8 cellular contexts compared by ENCODE assay signal in genomic region chr11:119741369-119742262, GRCh38. TPM values are rescaled to one million over a fixed set of nuclear protein-coding genes. Genes with fewer than 3 reads are reported as not detected.
DNase-seq lines count a peak whose midpoint lies in the region; ATAC-seq, FAIRE-seq and TF ChIP-seq lines count a peak whose summit lies in the region.

No MANE protein-coding gene starts in this region.

- no peak overlapping the region for H3K4me3 ChIP-seq in upper lobe of right lung

- no peaks in the 10 kb centered on the region for H3K36me3 Mint-ChIP-seq in activated T-helper 1 cell treated with anti-CD3 and anti-CD28 coated beads, Interleukin-12 subunit alpha, Interleukin-12 subunit beta, Interleukin-2, Interleukin-4 antibody, amounts not matched to agents 30 ng/mL and 10 ng/mL and 1 ng/mL, durations not matched to agents 14 hours and 24 hours and 36 hours (ENCODE audit: low read depth)

- ATAC-seq in foreskin keratinocyte (peak; percentile 61), upper lobe of right lung (peak; percentile 85)

- intact Hi-C loops in activated T-helper 1 cell treated with anti-CD3 and anti-CD28 coated beads, Interleukin-12 subunit alpha, Interleukin-12 subunit beta, Interleukin-2, Interleukin-4 antibody, amounts not matched to agents 30 ng/mL and 10 ng/mL and 1 ng/mL, durations not matched to agents 14 hours and 24 hours and 36 hours (cut with micrococcal nuclease) = loop anchor here (1.0 to 5.0 kb wide), 3 partner anchors 75 to 366 kb away; no protein-coding TSS in a partner anchor
- intact Hi-C loops in upper lobe of right lung (cut with DNase I) = no loop called here

- H3K4me1 ChIP-seq in foreskin keratinocyte = no peaks in the 10 kb centered on the region
- peaks cover 6% of the 10 kb centered on the region for H3K4me1 ChIP-seq in upper lobe of right lung

- H3K27me3 ChIP-seq in foreskin keratinocyte (peaks cover 42% of the 10 kb centered on the region), upper lobe of right lung (peaks cover 44% of the 10 kb centered on the region)

- H3K27ac Mint-ChIP-seq in activated T-helper 1 cell treated with anti-CD3 and anti-CD28 coated beads, Interleukin-12 subunit alpha, Interleukin-12 subunit beta, Interleukin-2, Interleukin-4 antibody, amounts not matched to agents 30 ng/mL and 10 ng/mL and 1 ng/mL, durations not matched to agents 14 hours and 24 hours and 36 hours = no peak overlapping the region

- no peaks in the 10 kb centered on the region for H3K9me3 Mint-ChIP-seq in activated T-helper 1 cell treated with anti-CD3 and anti-CD28 coated beads, Interleukin-12 subunit alpha, Interleukin-12 subunit beta, Interleukin-2, Interleukin-4 antibody, amounts not matched to agents 30 ng/mL and 10 ng/mL and 1 ng/mL, durations not matched to agents 14 hours and 24 hours and 36 hours

- peak; percentile 79 for FAIRE-seq in GM12892 (lab: Jason Lieb, UNC)

- TF ChIP-seq CTCF in foreskin keratinocyte (conservative IDR thresholded peaks at IDR 0.05) = peak; percentile 80
- TF ChIP-seq CTCF in upper lobe of right lung (IDR thresholded peaks at IDR 0.05) = peak; percentile 81

- H3K4me3 Mint-ChIP-seq in activated T-helper 1 cell treated with anti-CD3 and anti-CD28 coated beads, Interleukin-12 subunit alpha, Interleukin-12 subunit beta, Interleukin-2, Interleukin-4 antibody, amounts not matched to agents 30 ng/mL and 10 ng/mL and 1 ng/mL, durations not matched to agents 14 hours and 24 hours and 36 hours = no peak overlapping the region

- DNase-seq in GM12892 (ENCODE audit: insufficient read length) (peak; percentile 89), NAMALWA (ENCODE audit: low spot score) (peak; percentile 48), foreskin keratinocyte (no peak), occipital lobe (lab: John Stamatoyannopoulos, UW) (peak; percentile 27), upper lobe of right lung (peak; percentile 81), NCI-H2171 (lab: John Stamatoyannopoulos, UW) (no peak), NCI-H146 (lab: John Stamatoyannopoulos, UW) (no peak)
- peak; percentile 27 for DNase-seq in activated T-helper 1 cell treated with anti-CD3 and anti-CD28 coated beads, Interleukin-12 subunit alpha, Interleukin-12 subunit beta, Interleukin-2, Interleukin-4 antibody, amounts not matched to agents 30 ng/mL and 10 ng/mL and 1 ng/mL, durations not matched to agents 14 hours and 24 hours and 36 hours (ENCODE audit: low spot score)

- H3K9me3 ChIP-seq in upper lobe of right lung = no peaks in the 10 kb centered on the region

- H3K4me1 Mint-ChIP-seq in activated T-helper 1 cell treated with anti-CD3 and anti-CD28 coated beads, Interleukin-12 subunit alpha, Interleukin-12 subunit beta, Interleukin-2, Interleukin-4 antibody, amounts not matched to agents 30 ng/mL and 10 ng/mL and 1 ng/mL, durations not matched to agents 14 hours and 24 hours and 36 hours (ENCODE audit: low read depth) = no peaks in the 10 kb centered on the region

- H3K27ac ChIP-seq in foreskin keratinocyte (no peak overlapping the region), upper lobe of right lung (no peak overlapping the region)

- H3K36me3 ChIP-seq in upper lobe of right lung = no peaks in the 10 kb centered on the region

- peaks cover 34% of the 10 kb centered on the region for H3K27me3 Mint-ChIP-seq in activated T-helper 1 cell treated with anti-CD3 and anti-CD28 coated beads, Interleukin-12 subunit alpha, Interleukin-12 subunit beta, Interleukin-2, Interleukin-4 antibody, amounts not matched to agents 30 ng/mL and 10 ng/mL and 1 ng/mL, durations not matched to agents 14 hours and 24 hours and 36 hours (ENCODE audit: insufficient read depth)

- no peak for TF ChIP-seq POLR2A in GM12892 (IDR thresholded peaks at IDR 0.05; ENCODE audit: low read depth, low read length)

RNA-seq across cellular contexts. Expression of gene NECTIN1, which starts 12.6 kb away (rescaled TPM):
- 9.0 TPM for polyA plus RNA-seq in GM12892 (2012; ENCODE audit: missing spikeins)
- 4.5 and 5.4 TPM in 2 replicates for total RNA-seq in activated T-helper 1 cell treated with anti-CD3 and anti-CD28 coated beads, Interleukin-12 subunit alpha, Interleukin-12 subunit beta, Interleukin-2, Interleukin-4 antibody, amounts not matched to agents 30 ng/mL and 10 ng/mL and 1 ng/mL, durations not matched to agents 14 hours and 24 hours and 36 hours
- total RNA-seq in foreskin keratinocyte (45.0 and 49.6 TPM in 2 replicates), occipital lobe (17.5 TPM), upper lobe of right lung (10.4 TPM)
- 28.6 and 33.1 TPM in 2 replicates for polyA plus RNA-seq in foreskin keratinocyte

Comparison
In these comparisons a context has a peak if more than half of its experiments do, and no peak if none do; other contexts are left out.
1. DNase-seq: peak in GM12892 (single experiment), NAMALWA (single experiment), activated T-helper 1 cell treated with anti-CD3 and anti-CD28 coated beads, Interleukin-12 subunit alpha, Interleukin-12 subunit beta, Interleukin-2, Interleukin-4 antibody, amounts not matched to agents 30 ng/mL and 10 ng/mL and 1 ng/mL, durations not matched to agents 14 hours and 24 hours and 36 hours (single experiment), occipital lobe (single experiment) and upper lobe of right lung (single experiment); none in foreskin keratinocyte (0 of 2), NCI-H2171 (single experiment) and NCI-H146 (single experiment).